18 cellular contexts compared by ENCODE assay signal in genomic region chr10:120365872-120366271, GRCh38.
DNase-seq lines count a peak whose midpoint lies in the region; ATAC-seq and TF ChIP-seq lines count a peak whose summit lies in the region.
"Had no signal": no experiment of that assay in that cellular context is flagged by ENCODE, and none has a peak within 500 bp of the region (broad histone marks: within the 10 kb centered on the region; RNA-seq: fewer than 3 reads in every experiment).

No MANE protein-coding gene starts in this region.

- ATAC-seq in foreskin keratinocyte = peak; percentile 94
- no peak for ATAC-seq in GM21423 (IDR thresholded peaks at IDR 0.05; ENCODE audit: unreplicated experiment)
- ATAC-seq: activated CD4-positive, alpha-beta T cell treated with anti-CD3 and anti-CD28 coated beads for 36 hours; activated naive CD4-positive, alpha-beta T cell treated with anti-CD3 and anti-CD28 coated beads, Interleukin-2, amount 50 U/mL, for 72 hours; effector memory CD8-positive, alpha-beta T cell; HCT116 had no signal

- DNase-seq in AG10803 (ENCODE audit: low read depth) (peak; percentile 33), M059J (ENCODE audit: low read depth) (peak; percentile 65), amniotic epithelial cell (ENCODE audit: low read depth) (peak; percentile 69), foreskin keratinocyte (peak; percentile 40 to 73), KG1 (lab: John Stamatoyannopoulos, UW) (no peak), HuH-7.5 (ENCODE audit: low spot score) (no peak)
- DNase-seq in effector memory CD4-positive, alpha-beta T cell = no peak
- DNase-seq: activated CD4-positive, alpha-beta T cell treated with anti-CD3 and anti-CD28 coated beads for 36 hours; effector memory CD8-positive, alpha-beta T cell; KBM-7; MV-4-11; NCI-H1694 treated with DMSO at 0.1 percent for 48 hours; Right ventricle myocardium superior; T-helper 1 cell had no signal

- no peak for TF ChIP-seq CTCF in AG10803 (conservative IDR thresholded peaks at IDR 0.05; ENCODE audit: low read length)
- TF ChIP-seq CTCF in foreskin keratinocyte (conservative IDR thresholded peaks at IDR 0.05) = no peak

- H3K27me3 ChIP-seq in foreskin keratinocyte = peaks cover 9% of the 10 kb centered on the region
- no peaks in the 10 kb centered on the region for H3K27me3 ChIP-seq in effector memory CD4-positive, alpha-beta T cell (replicated peaks; ENCODE audit: control insufficient read depth, insufficient read depth, low read length, poor library complexity, severe bottlenecking)

- H3K27ac ChIP-seq in foreskin keratinocyte = no peak overlapping the region
- H3K27ac ChIP-seq in effector memory CD4-positive, alpha-beta T cell (ENCODE audit: insufficient read depth, low read length, poor library complexity, severe bottlenecking) = no peak overlapping the region
- H3K27ac ChIP-seq: C4-2B had no signal

- no peak overlapping the region for H3K4me3 ChIP-seq in AG10803 (ENCODE audit: low read length)
- H3K4me3 ChIP-seq in effector memory CD4-positive, alpha-beta T cell (ENCODE audit: insufficient read depth, low read depth, low read length, poor library complexity, severe bottlenecking) = no peak overlapping the region

- peaks cover 11% of the 10 kb centered on the region for H3K4me1 ChIP-seq in foreskin keratinocyte
- no peaks in the 10 kb centered on the region for H3K4me1 ChIP-seq in effector memory CD4-positive, alpha-beta T cell (ENCODE audit: control insufficient read depth, insufficient read depth, low read length, poor library complexity, severe bottlenecking)

- H3K36me3 ChIP-seq in effector memory CD4-positive, alpha-beta T cell (ENCODE audit: control insufficient read depth, insufficient read depth, low read length) = no peaks in the 10 kb centered on the region

- no peaks in the 10 kb centered on the region for H3K9me3 ChIP-seq in effector memory CD4-positive, alpha-beta T cell (ENCODE audit: control insufficient read depth, low read length)

Comparison
In these comparisons a context has a peak if more than half of its experiments do, and no peak if none do; other contexts are left out.
1. DNase-seq: peak in AG10803 (single experiment), M059J (single experiment), amniotic epithelial cell (single experiment) and foreskin keratinocyte (2 of 2); none in effector memory CD4-positive, alpha-beta T cell (0 of 3), KG1 (single experiment) and HuH-7.5 (single experiment).